Comparison of ENCODE assay signal across 1 cellular context in the genomic region with DNA sequence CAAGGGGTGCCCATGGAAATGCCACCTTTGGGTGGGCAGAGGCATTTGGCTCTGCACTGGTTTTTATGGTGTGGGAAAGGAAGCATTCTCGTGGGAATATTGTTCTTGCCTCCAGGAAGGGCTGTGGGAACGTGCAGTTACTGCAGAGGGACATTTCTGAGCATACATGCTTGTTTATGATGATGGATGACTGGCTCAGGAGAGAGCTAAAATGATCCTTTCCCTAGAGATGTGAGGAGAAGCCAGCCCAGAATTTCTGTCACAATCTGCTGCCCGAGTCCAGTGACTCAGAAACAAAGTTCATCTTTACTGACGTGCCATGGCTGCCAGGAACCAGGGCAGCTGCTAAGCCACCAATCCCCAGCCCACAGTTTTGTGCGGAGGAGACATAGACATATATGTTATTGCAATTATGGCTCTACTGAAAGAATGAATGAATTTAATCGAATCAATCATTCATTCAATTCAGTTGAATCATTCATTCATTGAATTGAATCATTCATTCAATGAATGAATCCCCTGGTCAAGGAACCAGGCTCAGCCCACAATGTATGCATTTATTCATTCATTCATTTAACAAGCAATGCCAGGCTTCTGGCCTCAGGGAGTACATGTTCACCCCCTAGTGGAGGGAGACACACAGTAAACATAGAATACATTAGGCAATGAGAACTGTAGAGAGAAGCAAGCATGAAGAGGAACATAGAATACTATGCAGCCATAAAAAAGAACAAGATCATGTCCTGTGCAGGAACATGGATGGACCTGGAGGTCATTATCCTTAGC.
TF ChIP-seq lines count a peak whose summit lies in the region.

No MANE protein-coding gene starts in this region.

TF ChIP-seq in GM23338, 12 proteins besides CTCF, POLR2A, EP300 and RAD21 (continued from another document):
- TF ChIP-seq, protein P1, sequence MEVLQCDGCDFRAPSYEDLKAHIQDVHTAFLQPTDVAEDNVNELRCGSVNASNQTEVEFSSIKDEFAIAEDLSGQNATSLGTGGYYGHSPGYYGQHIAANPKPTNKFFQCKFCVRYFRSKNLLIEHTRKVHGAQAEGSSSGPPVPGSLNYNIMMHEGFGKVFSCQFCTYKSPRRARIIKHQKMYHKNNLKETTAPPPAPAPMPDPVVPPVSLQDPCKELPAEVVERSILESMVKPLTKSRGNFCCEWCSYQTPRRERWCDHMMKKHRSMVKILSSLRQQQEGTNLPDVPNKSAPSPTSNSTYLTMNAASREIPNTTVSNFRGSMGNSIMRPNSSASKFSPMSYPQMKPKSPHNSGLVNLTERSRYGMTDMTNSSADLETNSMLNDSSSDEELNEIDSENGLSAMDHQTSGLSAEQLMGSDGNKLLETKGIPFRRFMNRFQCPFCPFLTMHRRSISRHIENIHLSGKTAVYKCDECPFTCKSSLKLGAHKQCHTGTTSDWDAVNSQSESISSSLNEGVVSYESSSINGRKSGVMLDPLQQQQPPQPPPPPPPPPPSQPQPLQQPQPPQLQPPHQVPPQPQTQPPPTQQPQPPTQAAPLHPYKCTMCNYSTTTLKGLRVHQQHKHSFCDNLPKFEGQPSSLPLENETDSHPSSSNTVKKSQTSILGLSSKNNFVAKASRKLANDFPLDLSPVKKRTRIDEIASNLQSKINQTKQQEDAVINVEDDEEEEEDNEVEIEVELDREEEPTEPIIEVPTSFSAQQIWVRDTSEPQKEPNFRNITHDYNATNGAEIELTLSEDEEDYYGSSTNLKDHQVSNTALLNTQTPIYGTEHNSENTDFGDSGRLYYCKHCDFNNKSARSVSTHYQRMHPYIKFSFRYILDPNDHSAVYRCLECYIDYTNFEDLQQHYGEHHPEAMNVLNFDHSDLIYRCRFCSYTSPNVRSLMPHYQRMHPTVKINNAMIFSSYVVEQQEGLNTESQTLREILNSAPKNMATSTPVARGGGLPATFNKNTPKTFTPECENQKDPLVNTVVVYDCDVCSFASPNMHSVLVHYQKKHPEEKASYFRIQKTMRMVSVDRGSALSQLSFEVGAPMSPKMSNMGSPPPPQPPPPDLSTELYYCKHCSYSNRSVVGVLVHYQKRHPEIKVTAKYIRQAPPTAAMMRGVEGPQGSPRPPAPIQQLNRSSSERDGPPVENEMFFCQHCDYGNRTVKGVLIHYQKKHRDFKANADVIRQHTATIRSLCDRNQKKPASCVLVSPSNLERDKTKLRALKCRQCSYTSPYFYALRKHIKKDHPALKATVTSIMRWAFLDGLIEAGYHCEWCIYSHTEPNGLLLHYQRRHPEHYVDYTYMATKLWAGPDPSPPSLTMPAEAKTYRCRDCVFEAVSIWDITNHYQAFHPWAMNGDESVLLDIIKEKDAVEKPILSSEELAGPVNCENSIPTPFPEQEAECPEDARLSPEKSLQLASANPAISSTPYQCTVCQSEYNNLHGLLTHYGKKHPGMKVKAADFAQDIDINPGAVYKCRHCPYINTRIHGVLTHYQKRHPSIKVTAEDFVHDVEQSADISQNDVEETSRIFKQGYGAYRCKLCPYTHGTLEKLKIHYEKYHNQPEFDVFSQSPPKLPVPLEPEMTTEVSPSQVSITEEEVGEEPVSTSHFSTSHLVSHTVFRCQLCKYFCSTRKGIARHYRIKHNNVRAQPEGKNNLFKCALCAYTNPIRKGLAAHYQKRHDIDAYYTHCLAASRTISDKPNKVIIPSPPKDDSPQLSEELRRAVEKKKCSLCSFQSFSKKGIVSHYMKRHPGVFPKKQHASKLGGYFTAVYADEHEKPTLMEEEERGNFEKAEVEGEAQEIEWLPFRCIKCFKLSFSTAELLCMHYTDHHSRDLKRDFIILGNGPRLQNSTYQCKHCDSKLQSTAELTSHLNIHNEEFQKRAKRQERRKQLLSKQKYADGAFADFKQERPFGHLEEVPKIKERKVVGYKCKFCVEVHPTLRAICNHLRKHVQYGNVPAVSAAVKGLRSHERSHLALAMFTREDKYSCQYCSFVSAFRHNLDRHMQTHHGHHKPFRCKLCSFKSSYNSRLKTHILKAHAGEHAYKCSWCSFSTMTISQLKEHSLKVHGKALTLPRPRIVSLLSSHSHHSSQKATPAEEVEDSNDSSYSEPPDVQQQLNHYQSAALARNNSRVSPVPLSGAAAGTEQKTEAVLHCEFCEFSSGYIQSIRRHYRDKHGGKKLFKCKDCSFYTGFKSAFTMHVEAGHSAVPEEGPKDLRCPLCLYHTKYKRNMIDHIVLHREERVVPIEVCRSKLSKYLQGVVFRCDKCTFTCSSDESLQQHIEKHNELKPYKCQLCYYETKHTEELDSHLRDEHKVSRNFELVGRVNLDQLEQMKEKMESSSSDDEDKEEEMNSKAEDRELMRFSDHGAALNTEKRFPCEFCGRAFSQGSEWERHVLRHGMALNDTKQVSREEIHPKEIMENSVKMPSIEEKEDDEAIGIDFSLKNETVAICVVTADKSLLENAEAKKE (CRISPR knock-in tag; IDR thresholded peaks at IDR 0.05) = no peak
- TF ChIP-seq ZNF114 (CRISPR knock-in tag; IDR thresholded peaks at IDR 0.05) (no peak), EZH2 (IDR thresholded peaks at IDR 0.05; ENCODE audit: low read depth, unreplicated experiment) (no peak), ZNF331 (CRISPR knock-in tag; IDR thresholded peaks at IDR 0.05; ENCODE audit: low read depth) (no peak), CREB1 (CRISPR knock-in tag; IDR thresholded peaks at IDR 0.05; ENCODE audit: low read depth) (no peak), NANOG (IDR thresholded peaks at IDR 0.05; ENCODE audit: borderline replicate concordance) (no peak), EZH2phosphoT487 (IDR thresholded peaks at IDR 0.05; ENCODE audit: unreplicated experiment) (no peak), JUNB (IDR thresholded peaks at IDR 0.05; ENCODE audit: unreplicated experiment) (no peak), STAT1 (IDR thresholded peaks at IDR 0.05; ENCODE audit: unreplicated experiment) (no peak)
- TF ChIP-seq, protein P2, sequence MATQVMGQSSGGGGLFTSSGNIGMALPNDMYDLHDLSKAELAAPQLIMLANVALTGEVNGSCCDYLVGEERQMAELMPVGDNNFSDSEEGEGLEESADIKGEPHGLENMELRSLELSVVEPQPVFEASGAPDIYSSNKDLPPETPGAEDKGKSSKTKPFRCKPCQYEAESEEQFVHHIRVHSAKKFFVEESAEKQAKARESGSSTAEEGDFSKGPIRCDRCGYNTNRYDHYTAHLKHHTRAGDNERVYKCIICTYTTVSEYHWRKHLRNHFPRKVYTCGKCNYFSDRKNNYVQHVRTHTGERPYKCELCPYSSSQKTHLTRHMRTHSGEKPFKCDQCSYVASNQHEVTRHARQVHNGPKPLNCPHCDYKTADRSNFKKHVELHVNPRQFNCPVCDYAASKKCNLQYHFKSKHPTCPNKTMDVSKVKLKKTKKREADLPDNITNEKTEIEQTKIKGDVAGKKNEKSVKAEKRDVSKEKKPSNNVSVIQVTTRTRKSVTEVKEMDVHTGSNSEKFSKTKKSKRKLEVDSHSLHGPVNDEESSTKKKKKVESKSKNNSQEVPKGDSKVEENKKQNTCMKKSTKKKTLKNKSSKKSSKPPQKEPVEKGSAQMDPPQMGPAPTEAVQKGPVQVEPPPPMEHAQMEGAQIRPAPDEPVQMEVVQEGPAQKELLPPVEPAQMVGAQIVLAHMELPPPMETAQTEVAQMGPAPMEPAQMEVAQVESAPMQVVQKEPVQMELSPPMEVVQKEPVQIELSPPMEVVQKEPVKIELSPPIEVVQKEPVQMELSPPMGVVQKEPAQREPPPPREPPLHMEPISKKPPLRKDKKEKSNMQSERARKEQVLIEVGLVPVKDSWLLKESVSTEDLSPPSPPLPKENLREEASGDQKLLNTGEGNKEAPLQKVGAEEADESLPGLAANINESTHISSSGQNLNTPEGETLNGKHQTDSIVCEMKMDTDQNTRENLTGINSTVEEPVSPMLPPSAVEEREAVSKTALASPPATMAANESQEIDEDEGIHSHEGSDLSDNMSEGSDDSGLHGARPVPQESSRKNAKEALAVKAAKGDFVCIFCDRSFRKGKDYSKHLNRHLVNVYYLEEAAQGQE (IDR thresholded peaks at IDR 0.05; ENCODE audit: unreplicated experiment) = no peak
- TF ChIP-seq, protein P3, sequence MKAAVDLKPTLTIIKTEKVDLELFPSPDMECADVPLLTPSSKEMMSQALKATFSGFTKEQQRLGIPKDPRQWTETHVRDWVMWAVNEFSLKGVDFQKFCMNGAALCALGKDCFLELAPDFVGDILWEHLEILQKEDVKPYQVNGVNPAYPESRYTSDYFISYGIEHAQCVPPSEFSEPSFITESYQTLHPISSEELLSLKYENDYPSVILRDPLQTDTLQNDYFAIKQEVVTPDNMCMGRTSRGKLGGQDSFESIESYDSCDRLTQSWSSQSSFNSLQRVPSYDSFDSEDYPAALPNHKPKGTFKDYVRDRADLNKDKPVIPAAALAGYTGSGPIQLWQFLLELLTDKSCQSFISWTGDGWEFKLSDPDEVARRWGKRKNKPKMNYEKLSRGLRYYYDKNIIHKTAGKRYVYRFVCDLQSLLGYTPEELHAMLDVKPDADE (IDR thresholded peaks at IDR 0.05) = no peak
